Comparison of ENCODE assay signal across 30 cellular contexts in the genomic region with DNA sequence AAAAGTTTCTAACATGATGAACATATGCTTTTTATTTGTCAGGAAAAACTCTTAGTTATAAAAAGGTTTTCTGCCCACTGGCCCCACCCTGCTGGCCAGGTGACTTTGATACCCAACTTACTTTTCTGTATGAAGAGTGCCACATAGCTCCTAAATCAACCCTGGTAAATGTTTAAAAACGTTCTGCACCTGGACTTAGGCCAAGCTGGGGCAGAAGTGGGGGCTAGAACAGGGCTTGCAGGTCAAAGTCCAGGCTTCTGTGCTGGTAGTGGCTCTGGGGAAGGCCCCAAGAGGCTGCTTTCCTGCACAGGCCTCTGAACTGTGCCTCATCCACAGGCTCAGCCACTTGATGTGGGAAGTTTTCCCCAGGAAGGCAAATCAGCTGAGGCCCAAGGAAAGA.
DNase-seq lines count a peak whose midpoint lies in the region; ATAC-seq, FAIRE-seq and TF ChIP-seq lines count a peak whose summit lies in the region.
"Had no signal": no experiment of that assay in that cellular context is flagged by ENCODE, and none has a peak within 500 bp of the region (broad histone marks: within the 10 kb centered on the region; RNA-seq: fewer than 3 reads in every experiment).

No MANE protein-coding gene starts in this region.

- TF ChIP-seq POLR2A in esophagus muscularis mucosa (IDR thresholded peaks at IDR 0.05; ENCODE audit: low read depth) (no peak), right lobe of liver (IDR thresholded peaks at IDR 0.05) (no peak)

- ATAC-seq in right lobe of liver (peak; percentile 66 to 82 (median 76)), GM21529 (IDR thresholded peaks at IDR 0.05; ENCODE audit: unreplicated experiment) (no peak)
- ATAC-seq: GM23338, Panc1 had no signal

- no peak for TF ChIP-seq EP300 in esophagus muscularis mucosa (IDR thresholded peaks at IDR 0.05)

- H3K9me3 ChIP-seq in esophagus muscularis mucosa: no peaks in the 10 kb centered on the region
- no peaks in the 10 kb centered on the region for H3K9me3 ChIP-seq in right lobe of liver
- H3K9me3 ChIP-seq in small intestine (ENCODE audit: control insufficient read depth, low read depth): no peaks in the 10 kb centered on the region
- H3K9me3 ChIP-seq: BE2C had no signal

- 27% methylated on average over 1 of the region's 1 CpG for WGBS in esophagus muscularis mucosa
- WGBS in right lobe of liver (ENCODE audit: insufficient coverage, low coverage, low lambda C conversion rate, missing lambda C conversion rate): 0% methylated on average over 1 of the region's 1 CpG
- 0 to 18% (median 7%) methylated on average over 1 of the region's 1 CpG for WGBS in small intestine, 3 donors

- H3K27ac ChIP-seq in 22Rv1 (peak overlapping the region; percentile 85), esophagus muscularis mucosa (replicated peaks in 1 of 4) (no peak overlapping the region), right lobe of liver (no peak overlapping the region), small intestine (ENCODE audit: low read depth in 1 of 2, low read length in 1 of 2) (no peak overlapping the region)
- H3K27ac ChIP-seq: SK-N-MC had no signal

- DNase-seq in esophagus muscularis mucosa (ENCODE audit: extremely low spot score): peak; percentile 75
- peak in 2 of 3 donors; percentile 40 to 52 for DNase-seq in right lobe of liver
- DNase-seq in small intestine: peak; percentile 82
- DNase-seq in hippocampal formation (lab: John Stamatoyannopoulos, UW): no peak
- DNase-seq in GF-D8 (lab: John Stamatoyannopoulos, UW): no peak
- DNase-seq in activated effector memory CD4-positive, alpha-beta T cell treated with Interleukin-2 at 50 U/mL for 16 hours: no peak
- DNase-seq: 8988T; ACHN; BE2C; Calu3; CD8-positive, alpha-beta memory T cell; DMS153; DND-41; H9; HFFc6; KBM-7; MV-4-11; NCI-H1105; NCI-H1436 treated with DMSO at 0.1 percent for 48 hours; NCI-H2029; NCI-H2227 treated with DMSO at 0.1 percent for 48 hours; NCI-H69; SIG-M5 had no signal

- H3K36me3 ChIP-seq in esophagus muscularis mucosa (no peaks in the 10 kb centered on the region), right lobe of liver (no peaks in the 10 kb centered on the region), small intestine (ENCODE audit: control insufficient read depth in 2 of 2, insufficient read depth in 2 of 2, low read length in 2 of 2) (no peaks in the 10 kb centered on the region)
- H3K36me3 ChIP-seq: BE2C had no signal

- intact Hi-C loops in esophagus muscularis mucosa (cut with DNase I): no loop called here
- intact Hi-C loops in right lobe of liver (cut with DNase I): no loop called here

- no peak for FAIRE-seq in small intestine (lab: Jason Lieb, UNC)
- FAIRE-seq: GM18507, HTR-8/SVneo had no signal

- H3K27me3 ChIP-seq in esophagus muscularis mucosa: no peaks in the 10 kb centered on the region
- H3K27me3 ChIP-seq in right lobe of liver: no peaks in the 10 kb centered on the region
- H3K27me3 ChIP-seq in small intestine (ENCODE audit: control insufficient read depth in 2 of 2, insufficient read depth in 2 of 2, low read length in 2 of 2): no peaks in the 10 kb centered on the region
- H3K27me3 ChIP-seq: BE2C had no signal

- H3K4me1 ChIP-seq in esophagus muscularis mucosa: no peaks in the 10 kb centered on the region
- peaks cover 0 to 24% (median 5%) of the 10 kb centered on the region in 4 donors for H3K4me1 ChIP-seq in right lobe of liver
- peaks cover 0 to 1% of the 10 kb centered on the region in 2 donors for H3K4me1 ChIP-seq in small intestine (ENCODE audit: control insufficient read depth in 2 of 2, insufficient read depth in 1 of 2, low read depth in 1 of 2, low read length in 1 of 2)
- H3K4me1 ChIP-seq: BE2C had no signal

- TF ChIP-seq CTCF in 22Rv1 (IDR thresholded peaks at IDR 0.05) (no peak), esophagus muscularis mucosa (IDR thresholded peaks at IDR 0.05) (no peak), right lobe of liver (IDR thresholded peaks at IDR 0.05) (no peak)

- no peak overlapping the region for H3K4me3 ChIP-seq in esophagus muscularis mucosa
- no peak overlapping the region for H3K4me3 ChIP-seq in right lobe of liver
- no peak overlapping the region for H3K4me3 ChIP-seq in small intestine (ENCODE audit: low read depth in 1 of 2, low read length in 2 of 2)
- H3K4me3 ChIP-seq: GM23338, SK-N-MC had no signal

Comparison
In these comparisons a context has a peak if more than half of its experiments do, and no peak if none do; other contexts are left out.
1. DNase-seq: peak in esophagus muscularis mucosa (single experiment), right lobe of liver (2 of 3) and small intestine (single experiment); none in hippocampal formation (0 of 2), GF-D8 (single experiment) and activated effector memory CD4-positive, alpha-beta T cell treated with Interleukin-2 at 50 U/mL for 16 hours (single experiment).